8 cellular contexts compared by ENCODE assay signal in genomic region chr19:54136864-54137113, GRCh38. TPM values are rescaled to one million over a fixed set of nuclear protein-coding genes. Genes with fewer than 3 reads are reported as not detected.
DNase-seq lines count a peak whose midpoint lies in the region; ATAC-seq and TF ChIP-seq lines count a peak whose summit lies in the region.

No MANE protein-coding gene starts in this region.

- no peak for ATAC-seq in GM18519 (IDR thresholded peaks at IDR 0.05; ENCODE audit: low FRiP score, unreplicated experiment)

- H3K4me1 Mint-ChIP-seq in activated CD4-positive, alpha-beta T cell treated with anti-CD3 and anti-CD28 coated beads, Interleukin-2, amount 10 ng/mL, durations not matched to agents 24 days and 14 days = peaks cover 37% of the 10 kb centered on the region
- H3K4me1 Mint-ChIP-seq in activated CD4-positive, alpha-beta memory T cell treated with anti-CD3 and anti-CD28 coated beads for 36 hours (ENCODE audit: low read depth) = peaks cover 47% of the 10 kb centered on the region

- TF ChIP-seq CTCF in testis (IDR thresholded peaks at IDR 0.05) = no peak

- POLR2A ChIA-PET in activated CD4-positive, alpha-beta memory T cell treated with anti-CD3 and anti-CD28 coated beads for 36 hours (lab: Charles Lee) = interaction anchor here (0.8 to 3.0 kb wide), 13 partner anchors 19 to 327 kb away, joined by 3 to 17 read pairs (median 5); partner anchors contain the start of genes LENG1, LENG9, MBOAT7 and MYADM

- peaks cover 6% of the 10 kb centered on the region for H3K36me3 Mint-ChIP-seq in activated CD4-positive, alpha-beta T cell treated with anti-CD3 and anti-CD28 coated beads, Interleukin-2, amount 10 ng/mL, durations not matched to agents 24 days and 14 days (ENCODE audit: low read depth)
- H3K36me3 Mint-ChIP-seq in activated CD4-positive, alpha-beta memory T cell treated with anti-CD3 and anti-CD28 coated beads for 36 hours = peaks cover 3% of the 10 kb centered on the region

- no peaks in the 10 kb centered on the region for H3K27me3 Mint-ChIP-seq in activated CD4-positive, alpha-beta T cell treated with anti-CD3 and anti-CD28 coated beads, Interleukin-2, amount 10 ng/mL, durations not matched to agents 24 days and 14 days
- no peaks in the 10 kb centered on the region for H3K27me3 Mint-ChIP-seq in activated CD4-positive, alpha-beta memory T cell treated with anti-CD3 and anti-CD28 coated beads for 36 hours

- peak overlapping the region; percentile 79 for H3K27ac Mint-ChIP-seq in activated CD4-positive, alpha-beta T cell treated with anti-CD3 and anti-CD28 coated beads, Interleukin-2, amount 10 ng/mL, durations not matched to agents 24 days and 14 days
- peak overlapping the region; percentile 76 for H3K27ac Mint-ChIP-seq in activated CD4-positive, alpha-beta memory T cell treated with anti-CD3 and anti-CD28 coated beads for 36 hours

- no peaks in the 10 kb centered on the region for H3K9me3 ChIP-seq in iPS-20b (ENCODE audit: insufficient read depth, low read depth, low read length)
- H3K9me3 ChIP-seq in testis = no peaks in the 10 kb centered on the region

- no peaks in the 10 kb centered on the region for H3K9me3 Mint-ChIP-seq in activated CD4-positive, alpha-beta T cell treated with anti-CD3 and anti-CD28 coated beads, Interleukin-2, amount 10 ng/mL, durations not matched to agents 24 days and 14 days
- no peaks in the 10 kb centered on the region for H3K9me3 Mint-ChIP-seq in activated CD4-positive, alpha-beta memory T cell treated with anti-CD3 and anti-CD28 coated beads for 36 hours

- H3K27ac ChIP-seq in iPS-20b (ENCODE audit: low read length) (no peak overlapping the region), testis (peak overlapping the region; percentile 10 to 57)

- DNase-seq in activated CD4-positive, alpha-beta T cell treated with anti-CD3 and anti-CD28 coated beads, Interleukin-2, amount 10 ng/mL, durations not matched to agents 24 days and 14 days = no peak
- no peak for DNase-seq in activated CD4-positive, alpha-beta T cell treated with anti-CD3 and anti-CD28 coated beads for 48 hours
- DNase-seq in activated CD4-positive, alpha-beta memory T cell treated with anti-CD3 and anti-CD28 coated beads for 36 hours = no peak
- no peak for DNase-seq in testis
- DNase-seq in midbrain (lab: John Stamatoyannopoulos, UW) = no peak
- no peak for DNase-seq in NCI-H1436 (lab: John Stamatoyannopoulos, UW)

- peak overlapping the region; percentile 59; the same call in 1 of the 2 replicates for H3K9ac ChIP-seq in iPS-20b (ENCODE audit: low read depth, low read length)

- intact Hi-C loops in activated CD4-positive, alpha-beta T cell treated with anti-CD3 and anti-CD28 coated beads, Interleukin-2, amount 10 ng/mL, durations not matched to agents 24 days and 14 days (cut with micrococcal nuclease) = loop anchor here (1.0 kb wide), 6 partner anchors 21 to 328 kb away; partner anchors contain the start of genes LENG1, NDUFA3, PRPF31 and TFPT
- intact Hi-C loops in activated CD4-positive, alpha-beta memory T cell treated with anti-CD3 and anti-CD28 coated beads for 36 hours (cut with micrococcal nuclease) = loop anchor here (1.0 kb wide), 6 partner anchors 21 to 267 kb away; partner anchors contain the start of genes LENG1, NDUFA3, PRPF31 and TFPT
- intact Hi-C loops in testis (cut with DNase I; ENCODE audit: low total_unique reads) = no loop called here

- H3K4me3 ChIP-seq in iPS-20b (ENCODE audit: low read length) (peak overlapping the region; percentile 73), testis (peak overlapping the region; percentile 34 to 39)

- no peaks in the 10 kb centered on the region for H3K4me1 ChIP-seq in iPS-20b (ENCODE audit: insufficient read depth, low read length)
- peaks cover 20% of the 10 kb centered on the region for H3K4me1 ChIP-seq in testis

- H3K36me3 ChIP-seq in iPS-20b (ENCODE audit: insufficient read depth, low read depth, low read length) (peaks cover 32% of the 10 kb centered on the region), testis (ENCODE audit: low read depth, missing control alignments) (no peaks in the 10 kb centered on the region)

- no peaks in the 10 kb centered on the region; the same call in 1 of the 2 replicates for H3K27me3 ChIP-seq in iPS-20b (ENCODE audit: insufficient read depth, low read length)
- H3K27me3 ChIP-seq in testis = no peaks in the 10 kb centered on the region

- TF ChIP-seq POLR2A in testis (IDR thresholded peaks at IDR 0.05) = no peak

- CTCF ChIA-PET in activated CD4-positive, alpha-beta memory T cell treated with anti-CD3 and anti-CD28 coated beads for 36 hours (lab: Charles Lee) = interaction anchor here (1.0 to 1.6 kb wide), 5 partner anchors 19 to 52 kb away, joined by 3 to 9 read pairs (median 5); partner anchors contain the start of genes LENG1, MBOAT7, PRPF31 and TFPT

- H3K4me3 Mint-ChIP-seq in activated CD4-positive, alpha-beta T cell treated with anti-CD3 and anti-CD28 coated beads, Interleukin-2, amount 10 ng/mL, durations not matched to agents 24 days and 14 days = peak overlapping the region; percentile 85
- peak overlapping the region; percentile 86 for H3K4me3 Mint-ChIP-seq in activated CD4-positive, alpha-beta memory T cell treated with anti-CD3 and anti-CD28 coated beads for 36 hours

- 0% methylated on average over 11 of the region's 11 CpGs for WGBS in testis, 2 donors

RNA-seq across cellular contexts. Expression of gene CNOT3, which starts 0.8 kb away (rescaled TPM):
- 64.5 and 73.4 TPM in 2 replicates for total RNA-seq in activated CD4-positive, alpha-beta T cell treated with anti-CD3 and anti-CD28 coated beads, Interleukin-2, amount 10 ng/mL, durations not matched to agents 24 days and 14 days
- total RNA-seq in activated CD4-positive, alpha-beta memory T cell treated with anti-CD3 and anti-CD28 coated beads for 36 hours = 10 to 100 TPM; 54.6 to 58.7 TPM
- 10 to 100 TPM; 79.3 to 79.9 TPM for total RNA-seq in testis
- polyA plus RNA-seq in testis (ENCODE audit: insufficient read depth, low read depth, low replicate concordance) = 94.3 TPM

RNA-seq across cellular contexts. Expression of gene PRPF31, which starts 21.2 kb away (rescaled TPM):
- total RNA-seq in activated CD4-positive, alpha-beta T cell treated with anti-CD3 and anti-CD28 coated beads, Interleukin-2, amount 10 ng/mL, durations not matched to agents 24 days and 14 days = 110 and 115 TPM in 2 replicates
- total RNA-seq in activated CD4-positive, alpha-beta memory T cell treated with anti-CD3 and anti-CD28 coated beads for 36 hours = 10 to 100 TPM; 74.4 to 74.6 TPM
- 10 to 100 TPM; 60.1 to 66.6 TPM for total RNA-seq in testis
- 56.4 TPM for polyA plus RNA-seq in testis (ENCODE audit: insufficient read depth, low read depth, low replicate concordance)

RNA-seq across cellular contexts. Expression of gene TFPT, which starts 21.3 kb away (rescaled TPM):
- 31.0 and 33.7 TPM in 2 replicates for total RNA-seq in activated CD4-positive, alpha-beta T cell treated with anti-CD3 and anti-CD28 coated beads, Interleukin-2, amount 10 ng/mL, durations not matched to agents 24 days and 14 days
- total RNA-seq in activated CD4-positive, alpha-beta memory T cell treated with anti-CD3 and anti-CD28 coated beads for 36 hours = 10 to 100 TPM; 27.1 to 31.6 TPM
- 10 to 100 TPM; 11.2 to 12.9 TPM for total RNA-seq in testis
- polyA plus RNA-seq in testis (ENCODE audit: insufficient read depth, low read depth, low replicate concordance) = 16.0 TPM

RNA-seq across cellular contexts. Expression of gene LENG1, which starts 22.7 kb away (rescaled TPM):
- 4.6 and 5.7 TPM in 2 replicates for total RNA-seq in activated CD4-positive, alpha-beta T cell treated with anti-CD3 and anti-CD28 coated beads, Interleukin-2, amount 10 ng/mL, durations not matched to agents 24 days and 14 days
- total RNA-seq in activated CD4-positive, alpha-beta memory T cell treated with anti-CD3 and anti-CD28 coated beads for 36 hours = 1 to 10 TPM; 4.7 to 5.3 TPM
- total RNA-seq in testis = 10 to 100 TPM; 10.2 to 12.8 TPM
- polyA plus RNA-seq in testis (ENCODE audit: insufficient read depth, low read depth, low replicate concordance) = 20.6 TPM

RNA-seq across cellular contexts. Expression of gene NDUFA3, which starts 34.1 kb away (rescaled TPM):
- total RNA-seq in activated CD4-positive, alpha-beta T cell treated with anti-CD3 and anti-CD28 coated beads, Interleukin-2, amount 10 ng/mL, durations not matched to agents 24 days and 14 days = 105 and 131 TPM in 2 replicates
- 100 to 1,000 TPM; 106 to 113 TPM for total RNA-seq in activated CD4-positive, alpha-beta memory T cell treated with anti-CD3 and anti-CD28 coated beads for 36 hours
- total RNA-seq in testis = 10 to 100 TPM; 40.0 to 55.6 TPM
- polyA plus RNA-seq in testis (ENCODE audit: insufficient read depth, low read depth, low replicate concordance) = 251 TPM
